ENCODE assay signal across 17 cellular contexts in genomic region chr12:58046281-58046680, GRCh38.
"Had no signal": no experiment of that assay in that cellular context is flagged by ENCODE, and none has a peak within 500 bp of the region (broad histone marks: within the 10 kb centered on the region; RNA-seq: fewer than 3 reads in every experiment).

No MANE protein-coding gene starts in this region.

- H3K9me3 ChIP-seq: suprapubic skin had no signal

- H3K4me1 ChIP-seq: suprapubic skin had no signal

- H3K27me3 ChIP-seq: esophagus squamous epithelium, suprapubic skin had no signal

- ATAC-seq: natural killer cell treated with Interleukin-12 subunit alpha and Interleukin-12 subunit beta and Interleukin-15 and Interleukin-18, amount 100 ng/mL, for 72 hours; WTC11 had no signal

- H3K4me3 ChIP-seq: esophagus squamous epithelium, suprapubic skin had no signal

- H3K36me3 ChIP-seq: esophagus squamous epithelium, suprapubic skin had no signal

- H3K27ac ChIP-seq: esophagus squamous epithelium, suprapubic skin had no signal

- DNase-seq: activated CD4-positive, alpha-beta T cell treated with anti-CD3 and anti-CD28 coated beads, Interleukin-2, amount 10 ng/mL, durations not matched to agents 24 days and 14 days; activated CD8-positive, alpha-beta memory T cell treated with anti-CD3 and anti-CD28 coated beads, Interleukin-2, amount 50 U/mL, for 48 hours; activated naive CD8-positive, alpha-beta T cell treated with anti-CD3 and anti-CD28 coated beads, Interleukin-2, amount 10 ng/mL, durations not matched to agents 7 days and 5 days; cortex of kidney; effector CD4-positive, alpha-beta T cell; esophagus squamous epithelium; foreskin fibroblast; kidney glomerular epithelial cell; mesendoderm; nucleus accumbens; stimulated activated CD4-positive, alpha-beta T cell treated with anti-CD3 and anti-CD28 coated beads, Interleukin-4, amount 100 ng/mL, for 4 hours; stimulated activated CD8-positive, alpha-beta memory T cell treated with anti-CD3 and anti-CD28 coated beads, Interleukin-4, amount 100 ng/mL, for 48 hours; stimulated activated naive CD4-positive, alpha-beta T cell treated with Interleukin-2 at 50 U/mL for 16 hours; trophoblast cell had no signal
